In genomic region chr4:89258506-89258905, GRCh38 we compare ENCODE assay signal across 1 cellular context.
TF ChIP-seq lines count a peak whose summit lies in the region.

No MANE protein-coding gene starts in this region.

TF ChIP-seq in GM23338, 12 proteins besides CTCF, POLR2A, EP300 and RAD21 (continued from another document):
- TF ChIP-seq ZNF462 (CRISPR knock-in tag; IDR thresholded peaks at IDR 0.05) (no peak), STAT1 (IDR thresholded peaks at IDR 0.05; ENCODE audit: unreplicated experiment) (no peak), CREB1 (CRISPR knock-in tag; IDR thresholded peaks at IDR 0.05; ENCODE audit: low read depth) (no peak), NANOG (IDR thresholded peaks at IDR 0.05; ENCODE audit: borderline replicate concordance) (no peak), ZNF114 (CRISPR knock-in tag; IDR thresholded peaks at IDR 0.05) (no peak), ETS1 (IDR thresholded peaks at IDR 0.05) (no peak), EZH2phosphoT487 (IDR thresholded peaks at IDR 0.05; ENCODE audit: unreplicated experiment) (no peak), POLR2AphosphoS5 (IDR thresholded peaks at IDR 0.05; ENCODE audit: low read depth) (no peak), EZH2 (IDR thresholded peaks at IDR 0.05; ENCODE audit: low read depth, unreplicated experiment) (no peak), ZNF331 (CRISPR knock-in tag; IDR thresholded peaks at IDR 0.05; ENCODE audit: low read depth) (no peak)
TF ChIP-seq in GM23338: peak in this region for 0.
